In genomic region chr2:207767461-207768167, GRCh38 we compare ENCODE assay signal across 8 cellular contexts. TPM values are rescaled to one million over a fixed set of nuclear protein-coding genes. Genes with fewer than 3 reads are reported as not detected.
A peak's percentile ranks its signal among the peaks of the same experiment; 100 is the strongest.
DNase-seq lines count a peak whose midpoint lies in the region; ATAC-seq and TF ChIP-seq lines count a peak whose summit lies in the region.

No MANE protein-coding gene starts in this region.

- peak; percentile 28 for TF ChIP-seq CTCF in CD14-positive monocyte (IDR thresholded peaks at IDR 0.05)
- TF ChIP-seq CTCF in Loucy (conservative IDR thresholded peaks at IDR 0.05; ENCODE audit: low read length): no peak
- TF ChIP-seq CTCF in cardiac fibroblast (IDR thresholded peaks at IDR 0.05; ENCODE audit: low read depth, low read length): peak; percentile 33
- TF ChIP-seq CTCF in right lobe of liver (IDR thresholded peaks at IDR 0.05): peak in 3 of 4 donors; percentile 37 to 46 (median 41)
- no peak for TF ChIP-seq CTCF in thoracic aorta (IDR thresholded peaks at IDR 0.05)

- intact Hi-C loops in CD14-positive monocyte (cut with micrococcal nuclease): loop anchor here (5.0 to 10.0 kb wide), 2 partner anchors 260 to 267 kb away; partner anchors contain the start of gene PLEKHM3 (in 1 of the 2)
- intact Hi-C loops in right lobe of liver (cut with DNase I): loop anchor here in 1 of 2 donors (10.0 kb wide), 1 partner anchor 207 kb away; no protein-coding TSS in a partner anchor

- H3K9me3 Mint-ChIP-seq in CD14-positive monocyte: peaks cover 0 to 3% (median 1%) of the 10 kb centered on the region in 7 donors

- peak; percentile 21 to 32 (median 30) for ATAC-seq in right lobe of liver
- ATAC-seq in thoracic aorta (ENCODE audit: insufficient number of reproducible peaks, low FRiP score, low read depth): no peak
- ATAC-seq in HG03139 (IDR thresholded peaks at IDR 0.05; ENCODE audit: unreplicated experiment): no peak
- ATAC-seq in GM18861 (IDR thresholded peaks at IDR 0.05; ENCODE audit: unreplicated experiment): no peak
- ATAC-seq in HG03097 (IDR thresholded peaks at IDR 0.05; ENCODE audit: low FRiP score, unreplicated experiment): no peak

- peaks cover 7 to 27% (median 26%) of the 10 kb centered on the region in 3 donors for H3K27me3 Mint-ChIP-seq in CD14-positive monocyte (ENCODE audit: low read depth in 3 of 3)

- H3K4me3 ChIP-seq in Loucy (ENCODE audit: low read length, poor library complexity, severe bottlenecking) (no peak overlapping the region), cardiac fibroblast (replicated peaks in 1 of 2; ENCODE audit: low read depth in 2 of 2, low read length in 2 of 2) (peak overlapping the region in 1 of 2 donors; percentile 69), right lobe of liver (peak overlapping the region; percentile 79 to 85 (median 83)), thoracic aorta (peak overlapping the region; percentile 93)

- no peaks in the 10 kb centered on the region for H3K36me3 ChIP-seq in Loucy (ENCODE audit: insufficient read depth, low read length)
- H3K36me3 ChIP-seq in right lobe of liver: peaks cover 0 to 24% (median 0%) of the 10 kb centered on the region in 4 donors
- H3K36me3 ChIP-seq in thoracic aorta: no peaks in the 10 kb centered on the region

- peaks cover 20% of the 10 kb centered on the region; the same call in 1 of the 2 replicates for H3K79me2 ChIP-seq in Loucy (ENCODE audit: insufficient read depth, low read length)

- DNase-seq in CD14-positive monocyte (ENCODE audit: low spot score): no peak
- peak; percentile 30 to 43 for DNase-seq in cardiac fibroblast (ENCODE audit: low read depth in 2 of 2)
- DNase-seq in right lobe of liver: peak; percentile 75 to 82 (median 79)
- DNase-seq in thoracic aorta (ENCODE audit: low spot score): no peak

- H3K4me2 ChIP-seq in Loucy (ENCODE audit: low read depth, low read length, poor library complexity, severe bottlenecking): peak overlapping the region; percentile 84

- peaks cover 50% of the 10 kb centered on the region for H3K4me1 Mint-ChIP-seq in CD14-positive monocyte

- H3K9ac ChIP-seq in Loucy (ENCODE audit: low read depth, low read length, poor library complexity, severe bottlenecking): no peak overlapping the region

- no peaks in the 10 kb centered on the region for H3K9me3 ChIP-seq in Loucy (ENCODE audit: insufficient read depth, low read depth, low read length)
- no peaks in the 10 kb centered on the region for H3K9me3 ChIP-seq in right lobe of liver
- no peaks in the 10 kb centered on the region for H3K9me3 ChIP-seq in thoracic aorta

- H3K36me3 Mint-ChIP-seq in CD14-positive monocyte: peaks cover 14 to 24% of the 10 kb centered on the region in 2 donors

- H4K20me1 ChIP-seq in Loucy (ENCODE audit: insufficient read depth, low read length, poor library complexity, severe bottlenecking): no peaks in the 10 kb centered on the region

- peak overlapping the region; percentile 93 to 100 (median 98) for H3K27ac ChIP-seq in right lobe of liver
- H3K27ac ChIP-seq in thoracic aorta: no peak overlapping the region

- H3K9me2 ChIP-seq in Loucy (replicated peaks; ENCODE audit: low read depth, low read length): no peaks in the 10 kb centered on the region

- H3K27me3 ChIP-seq in Loucy (ENCODE audit: insufficient read depth, low read length, poor library complexity, severe bottlenecking): no peaks in the 10 kb centered on the region
- H3K27me3 ChIP-seq in right lobe of liver: no peaks in the 10 kb centered on the region
- no peaks in the 10 kb centered on the region for H3K27me3 ChIP-seq in thoracic aorta (replicated peaks; ENCODE audit: insufficient read depth)

- H3K4me1 ChIP-seq in Loucy (ENCODE audit: insufficient read depth, low read length, poor library complexity, severe bottlenecking) (peaks cover 34% of the 10 kb centered on the region), right lobe of liver (peaks cover 0 to 35% (median 13%) of the 10 kb centered on the region in 4 donors), thoracic aorta (ENCODE audit: control insufficient read depth in 1 of 2, low read depth in 2 of 2) (peaks cover 8 to 22% of the 10 kb centered on the region in 2 donors)

- H3F3A ChIP-seq in Loucy (ENCODE audit: low read depth): no peaks in the 10 kb centered on the region; the same call in 1 of the 2 replicates

- H3K27ac Mint-ChIP-seq in CD14-positive monocyte: peak overlapping the region in 2 of 7 donors; percentile 40 to 63

- WGBS in right lobe of liver (ENCODE audit: insufficient coverage, low coverage, low lambda C conversion rate, missing lambda C conversion rate): no CpG with 5 or more reads among the region's 56 CpGs

- TF ChIP-seq POLR2A in right lobe of liver (IDR thresholded peaks at IDR 0.05): no peak

- H3K4me3 Mint-ChIP-seq in CD14-positive monocyte: peak overlapping the region; percentile 91 to 94

- no peak overlapping the region for H2AFZ ChIP-seq in Loucy (ENCODE audit: low read length)

RNA-seq across cellular contexts. Expression of gene FZD5, which starts 2.1 kb away (rescaled TPM):
- under 1 TPM; 0.32 to 0.48 TPM for polyA plus RNA-seq in CD14-positive monocyte
- total RNA-seq in right lobe of liver (10 to 100 TPM; 18.5 to 37.4 (median 29.3) TPM), thoracic aorta (1 to 10 TPM; 4.1 to 6.6 TPM)

RNA-seq across cellular contexts. Expression of gene CCNYL1, which starts 56.2 kb away (rescaled TPM):
- 1 to 10 TPM; 4.1 to 4.6 TPM for polyA plus RNA-seq in CD14-positive monocyte
- total RNA-seq in right lobe of liver (10 to 100 TPM in 2 of 6 experiments, 1 to 10 TPM in 4; 7.1 to 11.9 (median 9.4) TPM), thoracic aorta (10 to 100 TPM; 17.7 to 29.8 TPM)

Comparison
In these comparisons a context has a peak if more than half of its experiments do, and no peak if none do; other contexts are left out.
1. DNase-seq: peak in cardiac fibroblast (2 of 2) and right lobe of liver (3 of 3); none in CD14-positive monocyte (single experiment) and thoracic aorta (single experiment).
2. CTCF ChIP-seq: peak in CD14-positive monocyte (single experiment), cardiac fibroblast (single experiment) and right lobe of liver (3 of 4); none in Loucy (single experiment) and thoracic aorta (single experiment).
3. ATAC-seq: peak in right lobe of liver (4 of 4); none in thoracic aorta (single experiment), HG03139 (single experiment), GM18861 (single experiment) and HG03097 (single experiment).
4. H3K27ac ChIP-seq: peak in right lobe of liver (3 of 3); none in thoracic aorta (0 of 2).